Comparison of ENCODE assay signal across 17 cellular contexts in the genomic region with DNA sequence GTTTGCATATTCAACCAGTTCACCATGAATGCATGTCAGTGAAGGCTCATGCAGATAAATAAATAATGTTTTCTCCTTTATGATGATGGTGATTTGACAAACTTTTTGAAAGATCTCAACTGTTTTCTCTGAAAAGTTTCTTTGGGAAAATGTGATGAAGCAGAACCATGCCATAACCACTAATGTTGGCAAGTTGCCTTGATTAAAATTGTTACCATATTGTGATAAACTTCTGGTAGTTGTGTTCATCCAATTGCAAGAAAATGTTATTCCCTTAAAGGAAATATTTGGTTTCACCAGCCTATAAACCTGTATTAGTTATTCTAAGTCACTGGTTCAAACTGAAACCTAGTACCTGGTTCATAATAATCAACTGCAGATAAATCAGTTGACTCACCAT.
"Had no signal": no experiment of that assay in that cellular context is flagged by ENCODE, and none has a peak within 500 bp of the region (broad histone marks: within the 10 kb centered on the region; RNA-seq: fewer than 3 reads in every experiment).

No MANE protein-coding gene starts in this region.

- H3K4me1 Mint-ChIP-seq: activated naive CD4-positive, alpha-beta T cell treated with anti-CD3 and anti-CD28 coated beads, Interleukin-2, amount 10 ng/mL, durations not matched to agents 7 days and 5 days; activated T-helper 17 cell treated with anti-CD3 and anti-CD28 coated beads, Interleukin-2, amount 50 U/mL, for 72 hours had no signal

- DNase-seq: activated CD4-positive, alpha-beta T cell treated with anti-CD3 and anti-CD28 coated beads, Interleukin-2, amount 50 U/mL, for 1 hour; activated CD4-positive, CD25-positive, alpha-beta regulatory T cell; activated naive CD4-positive, alpha-beta T cell treated with anti-CD3 and anti-CD28 coated beads, Interleukin-2, amount 10 ng/mL, durations not matched to agents 7 days and 5 days; activated T-cell treated with anti-CD3 and anti-CD28 coated beads for 4 hours; adrenal gland; central memory CD4-positive, alpha-beta T cell; effector memory CD4-positive, alpha-beta T cell; sigmoid colon; stimulated activated CD4-positive, alpha-beta T cell treated with anti-CD3 and anti-CD28 coated beads, Interleukin-2, amount 100 ng/mL, for 48 hours; stimulated activated CD8-positive, alpha-beta memory T cell treated with anti-CD3 and anti-CD28 coated beads, Interleukin-4, amount 100 ng/mL, for 48 hours; upper lobe of right lung had no signal

- H3K4me1 ChIP-seq: prostate gland, upper lobe of right lung had no signal

- H3K4me3 ChIP-seq: adrenal gland, coronary artery, prostate gland, sigmoid colon, upper lobe of right lung had no signal

- H3K4me3 Mint-ChIP-seq: activated naive CD4-positive, alpha-beta T cell treated with anti-CD3 and anti-CD28 coated beads, Interleukin-2, amount 10 ng/mL, durations not matched to agents 7 days and 5 days; activated T-helper 17 cell treated with anti-CD3 and anti-CD28 coated beads, Interleukin-2, amount 50 U/mL, for 72 hours; natural killer cell treated with Interleukin-12 subunit alpha and Interleukin-12 subunit beta and Interleukin-15 and Interleukin-18, amount 100 ng/mL, for 72 hours; stimulated activated naive CD8-positive, alpha-beta T cell treated with anti-CD3 and anti-CD28 coated beads, Interleukin-15, Interleukin-2, amounts not matched to agents 100 ng/mL and 50 ng/mL, for 24 hours had no signal

- ATAC-seq: activated T-helper 17 cell treated with anti-CD3 and anti-CD28 coated beads, Interleukin-2, amount 50 U/mL, for 72 hours; left lobe of liver; natural killer cell treated with Interleukin-12 subunit alpha and Interleukin-12 subunit beta and Interleukin-15 and Interleukin-18, amount 100 ng/mL, for 72 hours; upper lobe of right lung had no signal

- H3K36me3 Mint-ChIP-seq: activated naive CD4-positive, alpha-beta T cell treated with anti-CD3 and anti-CD28 coated beads, Interleukin-2, amount 10 ng/mL, durations not matched to agents 7 days and 5 days had no signal

- H3K36me3 ChIP-seq: adrenal gland, prostate gland, sigmoid colon, upper lobe of right lung had no signal

- H3K27me3 Mint-ChIP-seq: activated naive CD4-positive, alpha-beta T cell treated with anti-CD3 and anti-CD28 coated beads, Interleukin-2, amount 10 ng/mL, durations not matched to agents 7 days and 5 days; activated T-helper 17 cell treated with anti-CD3 and anti-CD28 coated beads, Interleukin-2, amount 50 U/mL, for 72 hours; natural killer cell treated with Interleukin-12 subunit alpha and Interleukin-12 subunit beta and Interleukin-15 and Interleukin-18, amount 100 ng/mL, for 72 hours; stimulated activated naive CD8-positive, alpha-beta T cell treated with anti-CD3 and anti-CD28 coated beads, Interleukin-15, Interleukin-2, amounts not matched to agents 100 ng/mL and 50 ng/mL, for 24 hours had no signal

- H3K27ac Mint-ChIP-seq: activated naive CD4-positive, alpha-beta T cell treated with anti-CD3 and anti-CD28 coated beads, Interleukin-2, amount 10 ng/mL, durations not matched to agents 7 days and 5 days; activated T-helper 17 cell treated with anti-CD3 and anti-CD28 coated beads, Interleukin-2, amount 50 U/mL, for 72 hours; natural killer cell treated with Interleukin-12 subunit alpha and Interleukin-12 subunit beta and Interleukin-15 and Interleukin-18, amount 100 ng/mL, for 72 hours; stimulated activated naive CD8-positive, alpha-beta T cell treated with anti-CD3 and anti-CD28 coated beads, Interleukin-15, Interleukin-2, amounts not matched to agents 100 ng/mL and 50 ng/mL, for 24 hours had no signal

- H3K27me3 ChIP-seq: adrenal gland, sigmoid colon, upper lobe of right lung had no signal

- H3K9me3 ChIP-seq: adrenal gland, prostate gland, sigmoid colon, upper lobe of right lung had no signal

- H3K27ac ChIP-seq: adrenal gland, coronary artery, prostate gland, sigmoid colon, upper lobe of right lung had no signal
